ENCODE assay signal across 14 cellular contexts in the genomic region with DNA sequence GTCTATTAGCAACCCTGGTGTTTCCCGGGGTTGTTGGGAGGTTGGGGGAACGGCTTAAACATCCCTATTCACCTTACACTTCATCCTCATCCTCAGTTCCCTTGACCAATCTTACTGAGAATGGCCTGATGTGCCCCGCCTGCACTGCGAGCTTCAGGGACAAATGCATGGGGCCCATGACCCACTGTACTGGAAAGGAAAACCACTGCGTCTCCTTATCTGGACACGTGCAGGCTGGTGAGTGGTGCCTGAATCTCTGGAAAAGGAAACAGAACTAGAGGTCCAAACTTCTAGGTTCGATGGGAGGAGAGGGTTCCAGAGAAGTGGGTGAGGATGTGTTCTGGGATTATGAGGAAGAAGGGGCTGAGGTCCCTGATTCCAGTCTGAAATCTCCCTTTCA. TPM values are rescaled to one million over a fixed set of nuclear protein-coding genes. Genes with fewer than 3 reads are reported as not detected.
DNase-seq lines count a peak whose midpoint lies in the region; ATAC-seq and TF ChIP-seq lines count a peak whose summit lies in the region.
"Had no signal": no experiment of that assay in that cellular context is flagged by ENCODE, and none has a peak within 500 bp of the region (broad histone marks: within the 10 kb centered on the region; RNA-seq: fewer than 3 reads in every experiment).

No MANE protein-coding gene starts in this region.

- no peak overlapping the region for H2BK12ac ChIP-seq in mesenchymal stem cell (ENCODE audit: low read length in 2 of 2)

- no peak overlapping the region for H4K91ac ChIP-seq in mesenchymal stem cell (ENCODE audit: low read length)

- H3K79me1 ChIP-seq in mesenchymal stem cell (replicated peaks; ENCODE audit: low read length, poor library complexity, severe bottlenecking) = peaks cover 18% of the 10 kb centered on the region

- H2BK120ac ChIP-seq in mesenchymal stem cell (ENCODE audit: low read depth, low read length) = no peak overlapping the region

- H4K8ac ChIP-seq in mesenchymal stem cell (ENCODE audit: low read length) = no peak overlapping the region

- H3K27ac ChIP-seq in mesenchymal stem cell (ENCODE audit: low read length, poor library complexity, severe bottlenecking) (no peak overlapping the region), thoracic aorta (peak overlapping the region; percentile 15 to 36)
- H3K27ac ChIP-seq: KMS-11, neutrophil, SJSA1 had no signal

- ATAC-seq in activated T-cell treated with anti-CD3 and anti-CD28 coated beads, Interleukin-2, amount 50 U/mL, for 72 hours (replicated peaks in 1 of 2) = no peak
- ATAC-seq in thoracic aorta (ENCODE audit: insufficient number of reproducible peaks, low FRiP score, low read depth) = no peak

- H3K36me3 ChIP-seq in mesenchymal stem cell (ENCODE audit: control insufficient read depth in 1 of 2, insufficient read depth in 2 of 2, low read depth in 1 of 2, low read length in 2 of 2) (peaks cover 2 to 19% of the 10 kb centered on the region in 2 experiments), thoracic aorta (no peaks in the 10 kb centered on the region)
- H3K36me3 ChIP-seq: neutrophil had no signal

- no peak overlapping the region for H3K27ac Mint-ChIP-seq in activated T-cell treated with anti-CD3 and anti-CD28 coated beads, Interleukin-2, amount 50 U/mL, for 24 hours
- no peak overlapping the region for H3K27ac Mint-ChIP-seq in activated T-cell treated with anti-CD3 and anti-CD28 coated beads, Interleukin-2, amount 50 U/mL, for 72 hours
- H3K27ac Mint-ChIP-seq in activated T-helper 2 cell treated with anti-CD3 and anti-CD28 coated beads, Interferon-gamma antibody, Interleukin-2, Interleukin-4, amounts not matched to agents 10 μg/mL and 5 μg/mL and 100 μg/mL, durations not matched to agents 14 hours and 24 hours and 36 hours = peak overlapping the region; percentile 51

- no peaks in the 10 kb centered on the region for H3K27me3 Mint-ChIP-seq in activated T-cell treated with anti-CD3 and anti-CD28 coated beads, Interleukin-2, amount 50 U/mL, for 24 hours
- no peaks in the 10 kb centered on the region for H3K27me3 Mint-ChIP-seq in activated T-cell treated with anti-CD3 and anti-CD28 coated beads, Interleukin-2, amount 50 U/mL, for 72 hours (ENCODE audit: low read depth)
- H3K27me3 Mint-ChIP-seq in activated T-helper 2 cell treated with anti-CD3 and anti-CD28 coated beads, Interferon-gamma antibody, Interleukin-2, Interleukin-4, amounts not matched to agents 10 μg/mL and 5 μg/mL and 100 μg/mL, durations not matched to agents 14 hours and 24 hours and 36 hours (ENCODE audit: low read depth) = no peaks in the 10 kb centered on the region

- H3K9ac ChIP-seq in mesenchymal stem cell (ENCODE audit: low read length) = peak overlapping the region; percentile 97
- H3K9ac ChIP-seq: KMS-11 had no signal

- H3K23ac ChIP-seq in mesenchymal stem cell (ENCODE audit: low read length in 2 of 2) = no peak overlapping the region

- no peak overlapping the region for H2AFZ ChIP-seq in mesenchymal stem cell (ENCODE audit: low read depth, low read length)

- peaks cover 10% of the 10 kb centered on the region for H3K36me3 Mint-ChIP-seq in activated T-cell treated with anti-CD3 and anti-CD28 coated beads, Interleukin-2, amount 50 U/mL, for 24 hours (ENCODE audit: low read depth)
- peaks cover 0 to 3% of the 10 kb centered on the region in 2 donors for H3K36me3 Mint-ChIP-seq in activated T-cell treated with anti-CD3 and anti-CD28 coated beads, Interleukin-2, amount 50 U/mL, for 72 hours (ENCODE audit: insufficient read depth in 2 of 2)
- peaks cover 12% of the 10 kb centered on the region for H3K36me3 Mint-ChIP-seq in activated T-helper 2 cell treated with anti-CD3 and anti-CD28 coated beads, Interferon-gamma antibody, Interleukin-2, Interleukin-4, amounts not matched to agents 10 μg/mL and 5 μg/mL and 100 μg/mL, durations not matched to agents 14 hours and 24 hours and 36 hours (ENCODE audit: low read depth)

- 86% methylated on average over 7 of the region's 7 CpGs for WGBS in mesenchymal stem cell

- no peak overlapping the region for H3K4ac ChIP-seq in mesenchymal stem cell (ENCODE audit: low read depth in 1 of 2, low read length in 2 of 2)

- peaks cover 12% of the 10 kb centered on the region for H3K4me1 ChIP-seq in mesenchymal stem cell (ENCODE audit: control insufficient read depth, insufficient read depth, low read depth, low read length)
- peaks cover 6 to 20% of the 10 kb centered on the region in 2 donors for H3K4me1 ChIP-seq in thoracic aorta (ENCODE audit: control insufficient read depth in 1 of 2, low read depth in 2 of 2)
- H3K4me1 ChIP-seq: SJSA1 had no signal

- H3K9me3 ChIP-seq in mesenchymal stem cell (ENCODE audit: control insufficient read depth, low read length) (no peaks in the 10 kb centered on the region), thoracic aorta (no peaks in the 10 kb centered on the region)
- H3K9me3 ChIP-seq: neutrophil, SJSA1 had no signal

- no peak overlapping the region for H3K4me2 ChIP-seq in mesenchymal stem cell (ENCODE audit: low read length, poor library complexity, severe bottlenecking)
- H3K4me2 ChIP-seq: KMS-11 had no signal

- H2AK5ac ChIP-seq in mesenchymal stem cell (ENCODE audit: low read length, severe bottlenecking) = no peak overlapping the region

- peak overlapping the region; percentile 26 for H3K4me3 Mint-ChIP-seq in activated T-cell treated with anti-CD3 and anti-CD28 coated beads, Interleukin-2, amount 50 U/mL, for 24 hours
- H3K4me3 Mint-ChIP-seq in activated T-cell treated with anti-CD3 and anti-CD28 coated beads, Interleukin-2, amount 50 U/mL, for 72 hours = peak overlapping the region in 1 of 2 donors; percentile 42
- peak overlapping the region; percentile 86 for H3K4me3 Mint-ChIP-seq in activated T-helper 2 cell treated with anti-CD3 and anti-CD28 coated beads, Interferon-gamma antibody, Interleukin-2, Interleukin-4, amounts not matched to agents 10 μg/mL and 5 μg/mL and 100 μg/mL, durations not matched to agents 14 hours and 24 hours and 36 hours (ENCODE audit: low read depth)

- DNase-seq in activated T-cell treated with anti-CD3 and anti-CD28 coated beads, Interleukin-2, amount 50 U/mL, for 24 hours = no peak
- DNase-seq in activated T-cell treated with anti-CD3 and anti-CD28 coated beads, Interleukin-2, amount 50 U/mL, for 72 hours = no peak
- DNase-seq in activated T-helper 2 cell treated with anti-CD3 and anti-CD28 coated beads, Interferon-gamma antibody, Interleukin-2, Interleukin-4, amounts not matched to agents 10 μg/mL and 5 μg/mL and 100 μg/mL, durations not matched to agents 14 hours and 24 hours and 36 hours (ENCODE audit: low spot score) = no peak
- DNase-seq in mesenchymal stem cell (no peak), thoracic aorta (ENCODE audit: low spot score) (no peak), SHP77 treated with DMSO at 0.1 percent for 48 hours (lab: John Stamatoyannopoulos, UW) (no peak), NCI-H1417 (lab: John Stamatoyannopoulos, UW) (no peak)
- DNase-seq in stimulated activated CD4-positive, alpha-beta T cell treated with anti-CD3 and anti-CD28 coated beads, Interleukin-12 subunit alpha, Interleukin-12 subunit beta, amount 100 ng/mL, for 4 hours = no peak
- DNase-seq: activated CD4-positive, alpha-beta T cell treated with anti-CD3 and anti-CD28 coated beads, Interleukin-2, amount 50 U/mL, for 4 hours; amygdala had no signal

- H3K4me3 ChIP-seq in mesenchymal stem cell (ENCODE audit: insufficient read depth in 1 of 2, low read depth in 1 of 2, low read length in 2 of 2) (peak overlapping the region in 1 of 2 experiments; percentile 77), thoracic aorta (peak overlapping the region; percentile 76)
- H3K4me3 ChIP-seq: SJSA1 had no signal

- no peak overlapping the region for H2BK15ac ChIP-seq in mesenchymal stem cell (ENCODE audit: low read depth, poor library complexity, severe bottlenecking)

- H3K18ac ChIP-seq in mesenchymal stem cell (ENCODE audit: low read depth in 1 of 2, low read length in 2 of 2) = no peak overlapping the region

- H3K9me3 Mint-ChIP-seq in activated T-cell treated with anti-CD3 and anti-CD28 coated beads, Interleukin-2, amount 50 U/mL, for 24 hours = no peaks in the 10 kb centered on the region
- no peaks in the 10 kb centered on the region for H3K9me3 Mint-ChIP-seq in activated T-cell treated with anti-CD3 and anti-CD28 coated beads, Interleukin-2, amount 50 U/mL, for 72 hours
- H3K9me3 Mint-ChIP-seq in activated T-helper 2 cell treated with anti-CD3 and anti-CD28 coated beads, Interferon-gamma antibody, Interleukin-2, Interleukin-4, amounts not matched to agents 10 μg/mL and 5 μg/mL and 100 μg/mL, durations not matched to agents 14 hours and 24 hours and 36 hours = no peaks in the 10 kb centered on the region

- TF ChIP-seq CTCF in thoracic aorta (IDR thresholded peaks at IDR 0.05) = no peak

- H3K14ac ChIP-seq in mesenchymal stem cell (ENCODE audit: low read length in 2 of 2) = no peak overlapping the region

- intact Hi-C loops in activated T-helper 2 cell treated with anti-CD3 and anti-CD28 coated beads, Interferon-gamma antibody, Interleukin-2, Interleukin-4, amounts not matched to agents 10 μg/mL and 5 μg/mL and 100 μg/mL, durations not matched to agents 14 hours and 24 hours and 36 hours (cut with micrococcal nuclease) = loop anchor here (5.0 kb wide), 1 partner anchor 54 kb away; a partner anchor contains a TSS

- no peak overlapping the region for H2BK5ac ChIP-seq in mesenchymal stem cell (ENCODE audit: low read depth, low read length, poor library complexity, severe bottlenecking)

- H3K27me3 ChIP-seq in mesenchymal stem cell (ENCODE audit: control insufficient read depth in 1 of 2, insufficient read depth in 1 of 2, low read length in 2 of 2) (no peaks in the 10 kb centered on the region), thoracic aorta (replicated peaks; ENCODE audit: insufficient read depth) (no peaks in the 10 kb centered on the region)
- H3K27me3 ChIP-seq: neutrophil, SJSA1 had no signal

- H3K4me1 Mint-ChIP-seq in activated T-cell treated with anti-CD3 and anti-CD28 coated beads, Interleukin-2, amount 50 U/mL, for 24 hours (ENCODE audit: low read depth) = peaks cover 18% of the 10 kb centered on the region
- peaks cover 25% of the 10 kb centered on the region for H3K4me1 Mint-ChIP-seq in activated T-cell treated with anti-CD3 and anti-CD28 coated beads, Interleukin-2, amount 50 U/mL, for 72 hours (ENCODE audit: low read depth)
- peaks cover 23% of the 10 kb centered on the region for H3K4me1 Mint-ChIP-seq in activated T-helper 2 cell treated with anti-CD3 and anti-CD28 coated beads, Interferon-gamma antibody, Interleukin-2, Interleukin-4, amounts not matched to agents 10 μg/mL and 5 μg/mL and 100 μg/mL, durations not matched to agents 14 hours and 24 hours and 36 hours (ENCODE audit: low read depth)

RNA-seq across cellular contexts. Expression of a gene that starts 5.9 kb away (rescaled TPM):
- 10 to 100 TPM in 1 of 2 donors, 1 to 10 TPM in 1; 8.9 to 18.1 TPM for total RNA-seq in activated T-cell treated with anti-CD3 and anti-CD28 coated beads, Interleukin-2, amount 50 U/mL, for 72 hours
- 9.0 and 9.1 TPM in 2 replicates for total RNA-seq in activated T-helper 2 cell treated with anti-CD3 and anti-CD28 coated beads, Interferon-gamma antibody, Interleukin-2, Interleukin-4, amounts not matched to agents 10 μg/mL and 5 μg/mL and 100 μg/mL, durations not matched to agents 14 hours and 24 hours and 36 hours
- 0.17 TPM for polyA plus RNA-seq in mesenchymal stem cell (2013, experiment 1 of 2)
- polyA plus RNA-seq in mesenchymal stem cell (2013, experiment 2 of 2) = 0.21 TPM
- total RNA-seq in thoracic aorta = 10 to 100 TPM in 1 of 2 donors, 1 to 10 TPM in 1; 6.6 to 11.9 TPM
- total RNA-seq: H4 had no signal

RNA-seq across cellular contexts. Expression of a gene that starts 6.1 kb away (rescaled TPM):
- total RNA-seq in activated T-cell treated with anti-CD3 and anti-CD28 coated beads, Interleukin-2, amount 50 U/mL, for 72 hours = 10 to 100 TPM; 58.4 to 66.7 TPM
- total RNA-seq in activated T-helper 2 cell treated with anti-CD3 and anti-CD28 coated beads, Interferon-gamma antibody, Interleukin-2, Interleukin-4, amounts not matched to agents 10 μg/mL and 5 μg/mL and 100 μg/mL, durations not matched to agents 14 hours and 24 hours and 36 hours = 27.3 and 27.5 TPM in 2 replicates
- 21.2 TPM for polyA plus RNA-seq in mesenchymal stem cell (2013, experiment 1 of 2)
- polyA plus RNA-seq in mesenchymal stem cell (2013, experiment 2 of 2) = 21.8 TPM
- total RNA-seq in thoracic aorta = 10 to 100 TPM; 24.3 to 30.2 TPM

RNA-seq across cellular contexts. Expression of a gene that starts 14.5 kb away (rescaled TPM):
- 10 to 100 TPM; 13.6 to 16.6 TPM for total RNA-seq in activated T-cell treated with anti-CD3 and anti-CD28 coated beads, Interleukin-2, amount 50 U/mL, for 72 hours
- total RNA-seq in activated T-helper 2 cell treated with anti-CD3 and anti-CD28 coated beads, Interferon-gamma antibody, Interleukin-2, Interleukin-4, amounts not matched to agents 10 μg/mL and 5 μg/mL and 100 μg/mL, durations not matched to agents 14 hours and 24 hours and 36 hours = 27.8 and 32.7 TPM in 2 replicates
- 8.9 TPM for polyA plus RNA-seq in mesenchymal stem cell (2013, experiment 1 of 2)
- 8.8 TPM for polyA plus RNA-seq in mesenchymal stem cell (2013, experiment 2 of 2)
- total RNA-seq in thoracic aorta = 10 to 100 TPM; 24.4 to 37.2 TPM

RNA-seq across cellular contexts. Expression of a gene that starts 14.9 kb away (rescaled TPM):
- total RNA-seq in activated T-cell treated with anti-CD3 and anti-CD28 coated beads, Interleukin-2, amount 50 U/mL, for 72 hours = 10 to 100 TPM; 10.0 to 11.8 TPM
- 14.5 and 14.8 TPM in 2 replicates for total RNA-seq in activated T-helper 2 cell treated with anti-CD3 and anti-CD28 coated beads, Interferon-gamma antibody, Interleukin-2, Interleukin-4, amounts not matched to agents 10 μg/mL and 5 μg/mL and 100 μg/mL, durations not matched to agents 14 hours and 24 hours and 36 hours
- 14.6 TPM for polyA plus RNA-seq in mesenchymal stem cell (2013, experiment 1 of 2)
- polyA plus RNA-seq in mesenchymal stem cell (2013, experiment 2 of 2) = 14.8 TPM
- total RNA-seq in thoracic aorta = 10 to 100 TPM in 1 of 2 donors, 1 to 10 TPM in 1; 4.6 to 20.2 TPM

RNA-seq across cellular contexts. Expression of a gene that starts 30.4 kb away (rescaled TPM):
- total RNA-seq in activated T-cell treated with anti-CD3 and anti-CD28 coated beads, Interleukin-2, amount 50 U/mL, for 72 hours = 1 to 10 TPM; 1.1 to 1.7 TPM
- 0.32 and 0.46 TPM in 2 replicates for total RNA-seq in activated T-helper 2 cell treated with anti-CD3 and anti-CD28 coated beads, Interferon-gamma antibody, Interleukin-2, Interleukin-4, amounts not matched to agents 10 μg/mL and 5 μg/mL and 100 μg/mL, durations not matched to agents 14 hours and 24 hours and 36 hours
- polyA plus RNA-seq in mesenchymal stem cell (2013, experiment 1 of 2) = 0.12 TPM
- 0.07 TPM for polyA plus RNA-seq in mesenchymal stem cell (2013, experiment 2 of 2)
- under 1 TPM in 1 of 2 donors, not detected in 1; 0.56 TPM for total RNA-seq in thoracic aorta
- total RNA-seq: H4, SJSA1 had no signal
